In genomic region chr11:58719406-58720117, GRCh38 we compare ENCODE assay signal across 39 cellular contexts. TPM values are rescaled to one million over a fixed set of nuclear protein-coding genes. Genes with fewer than 3 reads are reported as not detected.
"Had no signal": no experiment of that assay in that cellular context is flagged by ENCODE, and none has a peak within 500 bp of the region (broad histone marks: within the 10 kb centered on the region; RNA-seq: fewer than 3 reads in every experiment).

No MANE protein-coding gene starts in this region.

- H3K9me3 ChIP-seq: ascending aorta had no signal

- DNase-seq: activated CD4-positive, alpha-beta memory T cell treated with anti-CD3 and anti-CD28 coated beads, Interleukin-2, amount 10 ng/mL, durations not matched to agents 7 days and 5 days; activated CD4-positive, alpha-beta T cell treated with anti-CD3 and anti-CD28 coated beads for 1 hour; activated CD4-positive, alpha-beta T cell treated with anti-CD3 and anti-CD28 coated beads for 36 hours; activated CD4-positive, alpha-beta T cell treated with anti-CD3 and anti-CD28 coated beads for 48 hours; activated CD4-positive, alpha-beta T cell treated with anti-CD3 and anti-CD28 coated beads, Interleukin-2, amount 10 ng/mL, durations not matched to agents 7 days and 5 days; activated CD4-positive, alpha-beta T cell treated with anti-CD3 and anti-CD28 coated beads, Interleukin-2, amount 50 U/mL, for 48 hours; activated CD4-positive, CD25-positive, alpha-beta regulatory T cell; activated CD8-positive, alpha-beta memory T cell treated with anti-CD3 and anti-CD28 coated beads for 24 hours; activated CD8-positive, alpha-beta memory T cell treated with anti-CD3 and anti-CD28 coated beads, Interleukin-2, amount 10 ng/mL, durations not matched to agents 7 days and 5 days; activated CD8-positive, alpha-beta memory T cell treated with anti-CD3 and anti-CD28 coated beads, Interleukin-2, amount 50 U/mL, for 48 hours; activated CD8-positive, alpha-beta T cell treated with anti-CD3 and anti-CD28 coated beads, Interleukin-2, amount 10 ng/mL, durations not matched to agents 7 days and 5 days; activated effector memory CD4-positive, alpha-beta T cell treated with Interleukin-2 at 50 U/mL for 16 hours; activated gamma-delta T cell; activated naive CD4-positive, alpha-beta T cell treated with anti-CD3 and anti-CD28 coated beads, Interleukin-2, amount 10 ng/mL, durations not matched to agents 7 days and 5 days; activated naive CD4-positive, alpha-beta T cell treated with Interleukin-2 at 50 U/mL for 16 hours; activated naive CD8-positive, alpha-beta T cell treated with anti-CD3 and anti-CD28 coated beads, Interleukin-2, amount 10 ng/mL, durations not matched to agents 7 days and 5 days; activated naive CD8-positive, alpha-beta T cell treated with anti-CD3 and anti-CD28 coated beads, Interleukin-2, amount 50 U/mL, for 24 hours; activated T-cell treated with anti-CD3 and anti-CD28 coated beads, Interleukin-2, amount 50 U/mL, for 24 hours; activated T-cell treated with anti-CD3 and anti-CD28 coated beads, Interleukin-2, amount 50 U/mL, for 48 hours; amygdala; anterior cingulate cortex; caudate nucleus; cerebellar nuclear complex; T-helper 2 cell; T-helper 9 cell; WERI-Rb-1 had no signal

- H3K4me1 ChIP-seq: ascending aorta had no signal

- H3K27ac ChIP-seq: ascending aorta, cardiac muscle cell, coronary artery, WERI-Rb-1 had no signal

- H3K27me3 ChIP-seq: ascending aorta, cardiac muscle cell had no signal

- H3K36me3 Mint-ChIP-seq: activated CD8-positive, alpha-beta memory T cell treated with anti-CD3 and anti-CD28 coated beads, Interleukin-2, amount 10 ng/mL, durations not matched to agents 7 days and 5 days; activated naive CD4-positive, alpha-beta T cell treated with anti-CD3 and anti-CD28 coated beads, Interleukin-2, amount 10 ng/mL, durations not matched to agents 7 days and 5 days; activated naive CD8-positive, alpha-beta T cell; brain had no signal

- H3K36me3 ChIP-seq: ascending aorta, cardiac muscle cell, WERI-Rb-1 had no signal

- H3K27me3 Mint-ChIP-seq: activated CD4-positive, alpha-beta memory T cell treated with anti-CD3 and anti-CD28 coated beads, Interleukin-2, amount 10 ng/mL, durations not matched to agents 7 days and 5 days; activated CD4-positive, alpha-beta T cell treated with anti-CD3 and anti-CD28 coated beads for 36 hours; activated CD4-positive, alpha-beta T cell treated with anti-CD3 and anti-CD28 coated beads, Interleukin-2, amount 10 ng/mL, durations not matched to agents 7 days and 5 days; activated naive CD4-positive, alpha-beta T cell treated with anti-CD3 and anti-CD28 coated beads, Interleukin-2, amount 10 ng/mL, durations not matched to agents 7 days and 5 days; activated naive CD4-positive, alpha-beta T cell treated with anti-CD3 and anti-CD28 coated beads, Interleukin-2, amount 50 U/mL, for 24 hours; activated naive CD8-positive, alpha-beta T cell; activated naive CD8-positive, alpha-beta T cell treated with anti-CD3 and anti-CD28 coated beads, Interleukin-2, amount 10 ng/mL, durations not matched to agents 7 days and 5 days; activated naive CD8-positive, alpha-beta T cell treated with anti-CD3 and anti-CD28 coated beads, Interleukin-2, amount 50 U/mL, for 24 hours; activated T-cell treated with anti-CD3 and anti-CD28 coated beads, Interleukin-2, amount 50 U/mL, for 24 hours had no signal

- H3K9me3 Mint-ChIP-seq: activated CD4-positive, alpha-beta memory T cell treated with anti-CD3 and anti-CD28 coated beads, Interleukin-2, amount 10 ng/mL, durations not matched to agents 7 days and 5 days; activated naive CD4-positive, alpha-beta T cell treated with anti-CD3 and anti-CD28 coated beads, Interleukin-2, amount 50 U/mL, for 24 hours; activated naive CD8-positive, alpha-beta T cell treated with anti-CD3 and anti-CD28 coated beads, Interleukin-2, amount 10 ng/mL, durations not matched to agents 7 days and 5 days; activated naive CD8-positive, alpha-beta T cell treated with anti-CD3 and anti-CD28 coated beads, Interleukin-2, amount 50 U/mL, for 24 hours; central memory CD8-positive, alpha-beta T cell had no signal

- H3K4me3 Mint-ChIP-seq: activated CD4-positive, alpha-beta memory T cell treated with anti-CD3 and anti-CD28 coated beads, Interleukin-2, amount 10 ng/mL, durations not matched to agents 7 days and 5 days; activated CD4-positive, alpha-beta T cell treated with anti-CD3 and anti-CD28 coated beads for 36 hours; activated CD4-positive, alpha-beta T cell treated with anti-CD3 and anti-CD28 coated beads, Interleukin-2, amount 10 ng/mL, durations not matched to agents 7 days and 5 days; activated CD8-positive, alpha-beta memory T cell treated with anti-CD3 and anti-CD28 coated beads, Interleukin-2, amount 10 ng/mL, durations not matched to agents 7 days and 5 days; activated CD8-positive, alpha-beta T cell treated with anti-CD3 and anti-CD28 coated beads, Interleukin-2, amount 10 ng/mL, durations not matched to agents 7 days and 5 days; activated naive CD4-positive, alpha-beta T cell treated with anti-CD3 and anti-CD28 coated beads, Interleukin-2, amount 10 ng/mL, durations not matched to agents 7 days and 5 days; activated naive CD4-positive, alpha-beta T cell treated with anti-CD3 and anti-CD28 coated beads, Interleukin-2, amount 50 U/mL, for 24 hours; activated naive CD8-positive, alpha-beta T cell; activated naive CD8-positive, alpha-beta T cell treated with anti-CD3 and anti-CD28 coated beads, Interleukin-2, amount 10 ng/mL, durations not matched to agents 7 days and 5 days; activated naive CD8-positive, alpha-beta T cell treated with anti-CD3 and anti-CD28 coated beads, Interleukin-2, amount 50 U/mL, for 24 hours; activated T-cell treated with anti-CD3 and anti-CD28 coated beads, Interleukin-2, amount 50 U/mL, for 24 hours; brain; central memory CD8-positive, alpha-beta T cell; T-helper 2 cell treated with Interferon-gamma antibody and Interleukin-4, amounts not matched to agents 5 μg/mL and 100 μg/mL, for 36 hours; WTC11 had no signal

- H3K4me1 Mint-ChIP-seq: activated CD4-positive, alpha-beta memory T cell treated with anti-CD3 and anti-CD28 coated beads, Interleukin-2, amount 10 ng/mL, durations not matched to agents 7 days and 5 days; activated CD4-positive, alpha-beta T cell treated with anti-CD3 and anti-CD28 coated beads for 36 hours; activated CD4-positive, alpha-beta T cell treated with anti-CD3 and anti-CD28 coated beads, Interleukin-2, amount 10 ng/mL, durations not matched to agents 7 days and 5 days; activated CD8-positive, alpha-beta memory T cell treated with anti-CD3 and anti-CD28 coated beads, Interleukin-2, amount 10 ng/mL, durations not matched to agents 7 days and 5 days; activated naive CD4-positive, alpha-beta T cell treated with anti-CD3 and anti-CD28 coated beads, Interleukin-2, amount 10 ng/mL, durations not matched to agents 7 days and 5 days; activated naive CD4-positive, alpha-beta T cell treated with anti-CD3 and anti-CD28 coated beads, Interleukin-2, amount 50 U/mL, for 24 hours; activated naive CD8-positive, alpha-beta T cell treated with anti-CD3 and anti-CD28 coated beads, Interleukin-2, amount 10 ng/mL, durations not matched to agents 7 days and 5 days; activated naive CD8-positive, alpha-beta T cell treated with anti-CD3 and anti-CD28 coated beads, Interleukin-2, amount 50 U/mL, for 24 hours; brain; central memory CD8-positive, alpha-beta T cell; WTC11 had no signal

- ATAC-seq: activated CD4-positive, alpha-beta T cell treated with anti-CD3 and anti-CD28 coated beads for 36 hours; activated CD4-positive, CD25-positive, alpha-beta regulatory T cell treated with anti-CD3 and anti-CD28 coated beads, Interleukin-2, amount 50 U/mL, for 24 hours; activated CD8-positive, alpha-beta memory T cell treated with anti-CD3 and anti-CD28 coated beads, Interleukin-2, amount 10 ng/mL, durations not matched to agents 7 days and 5 days; activated CD8-positive, alpha-beta T cell treated with anti-CD3 and anti-CD28 coated beads, Interleukin-2, amount 10 ng/mL, durations not matched to agents 7 days and 5 days; activated naive CD8-positive, alpha-beta T cell treated with anti-CD3 and anti-CD28 coated beads, Interleukin-2, amount 50 U/mL, for 24 hours; WTC11 had no signal

- H3K27ac Mint-ChIP-seq: activated CD4-positive, alpha-beta memory T cell treated with anti-CD3 and anti-CD28 coated beads, Interleukin-2, amount 10 ng/mL, durations not matched to agents 7 days and 5 days; activated CD4-positive, alpha-beta T cell treated with anti-CD3 and anti-CD28 coated beads for 36 hours; activated CD4-positive, alpha-beta T cell treated with anti-CD3 and anti-CD28 coated beads, Interleukin-2, amount 10 ng/mL, durations not matched to agents 7 days and 5 days; activated CD8-positive, alpha-beta memory T cell treated with anti-CD3 and anti-CD28 coated beads, Interleukin-2, amount 10 ng/mL, durations not matched to agents 7 days and 5 days; activated CD8-positive, alpha-beta T cell treated with anti-CD3 and anti-CD28 coated beads, Interleukin-2, amount 10 ng/mL, durations not matched to agents 7 days and 5 days; activated naive CD4-positive, alpha-beta T cell treated with anti-CD3 and anti-CD28 coated beads, Interleukin-2, amount 10 ng/mL, durations not matched to agents 7 days and 5 days; activated naive CD4-positive, alpha-beta T cell treated with anti-CD3 and anti-CD28 coated beads, Interleukin-2, amount 50 U/mL, for 24 hours; activated naive CD8-positive, alpha-beta T cell; activated naive CD8-positive, alpha-beta T cell treated with anti-CD3 and anti-CD28 coated beads, Interleukin-2, amount 10 ng/mL, durations not matched to agents 7 days and 5 days; activated naive CD8-positive, alpha-beta T cell treated with anti-CD3 and anti-CD28 coated beads, Interleukin-2, amount 50 U/mL, for 24 hours; activated T-cell treated with anti-CD3 and anti-CD28 coated beads, Interleukin-2, amount 50 U/mL, for 24 hours; activated T-helper 2 cell treated with anti-CD3 and anti-CD28 coated beads, Interferon-gamma antibody, Interleukin-2, Interleukin-4, amounts not matched to agents 10 μg/mL and 5 μg/mL and 100 μg/mL, durations not matched to agents 14 hours and 24 hours and 36 hours; brain; T-helper 2 cell treated with Interferon-gamma antibody and Interleukin-4, amounts not matched to agents 5 μg/mL and 100 μg/mL, for 36 hours; WTC11 had no signal

- FAIRE-seq: bronchial epithelial cell had no signal

- H3K4me3 ChIP-seq: ascending aorta, cardiac muscle cell, coronary artery had no signal

RNA-seq across cellular contexts. Expression of gene GLYAT, which starts 12.2 kb away (rescaled TPM):
- total RNA-seq: activated CD4-positive, alpha-beta memory T cell treated with anti-CD3 and anti-CD28 coated beads, Interleukin-2, amount 10 ng/mL, durations not matched to agents 7 days and 5 days; activated CD4-positive, alpha-beta T cell treated with anti-CD3 and anti-CD28 coated beads for 36 hours; activated CD4-positive, alpha-beta T cell treated with anti-CD3 and anti-CD28 coated beads, Interleukin-2, amount 10 ng/mL, durations not matched to agents 7 days and 5 days; activated CD8-positive, alpha-beta memory T cell treated with anti-CD3 and anti-CD28 coated beads, Interleukin-2, amount 10 ng/mL, durations not matched to agents 7 days and 5 days; activated CD8-positive, alpha-beta T cell treated with anti-CD3 and anti-CD28 coated beads, Interleukin-2, amount 10 ng/mL, durations not matched to agents 7 days and 5 days; activated naive CD8-positive, alpha-beta T cell treated with anti-CD3 and anti-CD28 coated beads, Interleukin-2, amount 10 ng/mL, durations not matched to agents 7 days and 5 days; activated T-helper 2 cell treated with anti-CD3 and anti-CD28 coated beads, Interferon-gamma antibody, Interleukin-2, Interleukin-4, amounts not matched to agents 10 μg/mL and 5 μg/mL and 100 μg/mL, durations not matched to agents 14 hours and 24 hours and 36 hours; ascending aorta; bronchial epithelial cell; cardiac muscle cell; chondrocyte; WTC11 had no signal
- polyA plus RNA-seq: cardiac muscle cell had no signal
